Comparison of ENCODE assay signal across 8 cellular contexts in the genomic region with DNA sequence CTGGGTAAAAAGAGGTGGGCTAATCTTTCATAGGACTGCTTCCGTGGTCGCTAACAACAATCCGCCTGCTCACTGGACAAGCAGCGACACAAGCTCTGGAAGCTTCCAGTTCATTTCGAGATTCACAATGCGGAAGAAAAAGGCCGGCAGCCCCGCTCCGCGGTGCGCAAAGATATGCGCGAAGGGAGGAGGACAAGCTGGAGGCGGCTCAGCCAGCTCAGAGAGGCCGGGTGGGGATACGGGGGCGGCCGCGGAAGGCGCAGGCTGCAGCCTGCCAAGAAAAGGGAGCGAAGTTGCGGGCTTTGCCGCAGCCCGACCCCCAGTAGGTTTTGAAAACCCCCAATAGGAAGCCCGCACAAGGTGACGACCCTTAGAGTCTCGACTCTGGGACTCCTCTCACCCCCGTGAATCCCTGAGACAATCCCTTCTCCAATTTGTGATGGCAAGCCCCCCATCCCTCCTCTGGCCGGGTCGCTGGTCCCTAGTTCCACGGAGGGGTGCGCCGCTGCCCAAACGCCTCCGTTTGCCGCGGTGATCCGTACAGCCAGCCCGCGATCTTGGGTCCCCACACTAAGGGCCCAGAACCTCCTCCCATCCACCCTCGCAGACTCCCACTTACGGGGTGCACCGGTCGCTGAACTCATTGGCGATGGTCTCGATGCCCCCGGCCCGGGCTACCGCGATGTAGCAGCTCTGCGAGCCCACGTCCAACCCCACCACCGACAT. TPM values are rescaled to one million over a fixed set of nuclear protein-coding genes. Genes with fewer than 3 reads are reported as not detected.
DNase-seq lines count a peak whose midpoint lies in the region; ATAC-seq and TF ChIP-seq lines count a peak whose summit lies in the region.

No MANE protein-coding gene starts in this region.

- H3K36me3 Mint-ChIP-seq in activated CD8-positive, alpha-beta memory T cell treated with anti-CD3 and anti-CD28 coated beads, Interleukin-2, amount 10 ng/mL, durations not matched to agents 7 days and 5 days: peaks cover 22% of the 10 kb centered on the region
- no peaks in the 10 kb centered on the region for H3K36me3 Mint-ChIP-seq in endothelial cell (ENCODE audit: low read depth, unreplicated experiment)

- no peaks in the 10 kb centered on the region for H3K9me3 Mint-ChIP-seq in activated CD8-positive, alpha-beta memory T cell treated with anti-CD3 and anti-CD28 coated beads, Interleukin-2, amount 10 ng/mL, durations not matched to agents 7 days and 5 days (ENCODE audit: low read depth)
- H3K9me3 Mint-ChIP-seq in endothelial cell (ENCODE audit: unreplicated experiment): no peaks in the 10 kb centered on the region

- ATAC-seq in HG02763 (IDR thresholded peaks at IDR 0.05; ENCODE audit: unreplicated experiment): peak; percentile 18
- ATAC-seq in activated CD8-positive, alpha-beta memory T cell treated with anti-CD3 and anti-CD28 coated beads, Interleukin-2, amount 10 ng/mL, durations not matched to agents 7 days and 5 days: peak; percentile 21

- TF ChIP-seq CTCF in GM13977 (IDR thresholded peaks at IDR 0.05; ENCODE audit: extremely low read depth, insufficient read depth, missing control alignments) (no peak), endothelial cell (IDR thresholded peaks at IDR 0.05; ENCODE audit: unreplicated experiment) (no peak)

- no peaks in the 10 kb centered on the region for H3K27me3 Mint-ChIP-seq in activated CD8-positive, alpha-beta memory T cell treated with anti-CD3 and anti-CD28 coated beads, Interleukin-2, amount 10 ng/mL, durations not matched to agents 7 days and 5 days
- peaks cover 4% of the 10 kb centered on the region for H3K27me3 Mint-ChIP-seq in endothelial cell (ENCODE audit: unreplicated experiment)

- in situ Hi-C loops in GM13977 (cut with MboI; ENCODE audit: low pct_unique_long_range_greater_than_20kb, low sequenced_read_pairs, unreplicated experiment): no loop called here

- H3K27ac Mint-ChIP-seq in activated CD8-positive, alpha-beta memory T cell treated with anti-CD3 and anti-CD28 coated beads, Interleukin-2, amount 10 ng/mL, durations not matched to agents 7 days and 5 days: peak overlapping the region; percentile 99
- peak overlapping the region; percentile 97 for H3K27ac Mint-ChIP-seq in endothelial cell (ENCODE audit: unreplicated experiment)

- peaks cover 43% of the 10 kb centered on the region for H3K4me1 Mint-ChIP-seq in activated CD8-positive, alpha-beta memory T cell treated with anti-CD3 and anti-CD28 coated beads, Interleukin-2, amount 10 ng/mL, durations not matched to agents 7 days and 5 days
- H3K4me1 Mint-ChIP-seq in endothelial cell (ENCODE audit: unreplicated experiment): peaks cover 20% of the 10 kb centered on the region

- peak overlapping the region; percentile 90 for H3K4me3 Mint-ChIP-seq in activated CD8-positive, alpha-beta memory T cell treated with anti-CD3 and anti-CD28 coated beads, Interleukin-2, amount 10 ng/mL, durations not matched to agents 7 days and 5 days
- peak overlapping the region; percentile 94 for H3K4me3 Mint-ChIP-seq in endothelial cell (ENCODE audit: unreplicated experiment)

- DNase-seq in GM13977 (ENCODE audit: low spot score) (peak; percentile 50), NCI-H69 (lab: John Stamatoyannopoulos, UW) (peak; percentile 60), endothelial cell (ENCODE audit: low spot score) (peak; percentile 69), midbrain (lab: John Stamatoyannopoulos, UW) (peak; percentile 51), NCI-H1436 treated with DMSO at 0.1 percent for 48 hours (lab: John Stamatoyannopoulos, UW) (no peak)
- peak; percentile 87 for DNase-seq in activated CD8-positive, alpha-beta memory T cell treated with anti-CD3 and anti-CD28 coated beads, Interleukin-2, amount 10 ng/mL, durations not matched to agents 7 days and 5 days
- peak; percentile 47 to 64 for DNase-seq in stimulated activated CD8-positive, alpha-beta memory T cell treated with anti-CD3 and anti-CD28 coated beads, Interleukin-15, amount 100 ng/mL, for 48 hours (ENCODE audit: low read depth in 2 of 2)

- CTCF ChIA-PET in activated CD8-positive, alpha-beta memory T cell treated with anti-CD3 and anti-CD28 coated beads, Interleukin-2, amount 10 ng/mL, durations not matched to agents 7 days and 5 days (lab: Charles Lee): interaction anchor here (0.9 to 3.0 kb wide), 6 partner anchors 11 to 117 kb away, joined by 3 to 16 read pairs (median 4); no protein-coding TSS in a partner anchor

RNA-seq across cellular contexts. Expression of gene HSPH1, which starts 0.7 kb away (rescaled TPM):
- total RNA-seq in activated CD8-positive, alpha-beta memory T cell treated with anti-CD3 and anti-CD28 coated beads, Interleukin-2, amount 10 ng/mL, durations not matched to agents 7 days and 5 days: 100 to 1,000 TPM; 141 to 202 TPM
- total RNA-seq in endothelial cell (ENCODE audit: unreplicated experiment): 43.9 TPM

RNA-seq across cellular contexts. Expression of gene B3GLCT, which starts 38.8 kb away (rescaled TPM):
- 1 to 10 TPM; 4.2 to 4.9 TPM for total RNA-seq in activated CD8-positive, alpha-beta memory T cell treated with anti-CD3 and anti-CD28 coated beads, Interleukin-2, amount 10 ng/mL, durations not matched to agents 7 days and 5 days
- 9.8 TPM for total RNA-seq in endothelial cell (ENCODE audit: unreplicated experiment)
